8 cellular contexts compared by ENCODE assay signal in the genomic region with DNA sequence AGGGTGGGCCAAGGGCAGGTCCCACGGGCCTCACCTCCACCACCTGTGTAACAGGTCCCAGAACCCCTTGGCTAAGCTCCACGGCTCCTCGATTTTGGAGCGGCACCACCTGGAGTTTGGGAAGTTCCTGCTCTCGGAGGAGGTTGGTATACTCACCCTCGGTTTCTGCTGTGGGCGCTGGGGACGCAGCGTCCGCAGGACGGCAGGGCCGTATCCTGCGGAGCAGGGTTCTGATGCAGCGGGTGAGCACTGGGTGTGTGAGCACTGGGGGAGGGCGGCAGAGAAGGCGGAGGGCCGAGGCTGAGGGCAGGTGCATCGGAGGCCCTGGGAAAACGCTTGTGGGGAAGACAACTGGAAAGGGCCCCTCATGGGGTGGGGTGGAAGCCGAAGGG. TPM values are rescaled to one million over a fixed set of nuclear protein-coding genes. Genes with fewer than 3 reads are reported as not detected.
DNase-seq lines count a peak whose midpoint lies in the region; ATAC-seq and TF ChIP-seq lines count a peak whose summit lies in the region.

No MANE protein-coding gene starts in this region.

- ATAC-seq in GM21825 (IDR thresholded peaks at IDR 0.05; ENCODE audit: unreplicated experiment) (no peak), GM19035 (IDR thresholded peaks at IDR 0.05; ENCODE audit: unreplicated experiment) (no peak)

- H3K27me3 ChIP-seq in CD4-positive, alpha-beta memory T cell (ENCODE audit: insufficient read depth, low read length) = no peaks in the 10 kb centered on the region
- H3K27me3 ChIP-seq in ovary = no peaks in the 10 kb centered on the region

- DNase-seq in CD4-positive, alpha-beta memory T cell = no peak
- DNase-seq in epithelial cell of proximal tubule (ENCODE audit: low read depth) (no peak), ovary (peak in 3 of 5 donors; percentile 19 to 32 (median 26)), SHP77 (lab: John Stamatoyannopoulos, UW) (no peak), NCI-H2029 (lab: John Stamatoyannopoulos, UW) (no peak)

- POLR2A ChIA-PET in CD4-positive, alpha-beta memory T cell (lab: Charles Lee; ENCODE audit: partially characterized antibody) = interaction anchor here (0.6 to 4.2 kb wide), 3 partner anchors 11 to 326 kb away, joined by 3 to 57 read pairs (median 3); partner anchors contain the start of genes ATP5ME and MYL5

- TF ChIP-seq EP300 in ovary (IDR thresholded peaks at IDR 0.05) = no peak

- peak overlapping the region; percentile 75 to 88 (median 81) for H3K4me3 Mint-ChIP-seq in CD4-positive, alpha-beta memory T cell

- CTCF ChIA-PET in CD4-positive, alpha-beta memory T cell (lab: Charles Lee; ENCODE audit: partially characterized antibody) = interaction anchor here (3.2 kb wide), 1 partner anchor 10 kb away, joined by 19 read pairs; the partner anchor contains the start of genes ATP5ME and MYL5

- TF ChIP-seq CTCF in epithelial cell of proximal tubule (conservative IDR thresholded peaks at IDR 0.05; ENCODE audit: low read depth, low read length) (no peak), ovary (IDR thresholded peaks at IDR 0.05) (no peak)

- intact Hi-C loops in CD4-positive, alpha-beta memory T cell (cut with micrococcal nuclease) = no loop called here
- intact Hi-C loops in ovary (cut with DNase I) = no loop called here

- TF ChIP-seq POLR2A in ovary (IDR thresholded peaks at IDR 0.05) = no peak

- H3K9me3 Mint-ChIP-seq in CD4-positive, alpha-beta memory T cell = peaks cover 0 to 2% (median 0%) of the 10 kb centered on the region in 8 donors

- peaks cover 0 to 4% of the 10 kb centered on the region in 2 donors for H3K36me3 Mint-ChIP-seq in CD4-positive, alpha-beta memory T cell

- no peaks in the 10 kb centered on the region for H3K36me3 ChIP-seq in CD4-positive, alpha-beta memory T cell (ENCODE audit: insufficient read depth, low read length)
- H3K36me3 ChIP-seq in KOPT-K1 (ENCODE audit: insufficient read depth, low read length) = peaks cover 34% of the 10 kb centered on the region; the same call in 1 of the 2 replicates
- no peaks in the 10 kb centered on the region for H3K36me3 ChIP-seq in ovary

- peak overlapping the region; percentile 36 to 91 (median 77) for H3K27ac Mint-ChIP-seq in CD4-positive, alpha-beta memory T cell

- WGBS in ovary, 3 donors = 31 to 38% (median 38%) methylated on average over 20 of the region's 20 CpGs

- H3K4me1 ChIP-seq in CD4-positive, alpha-beta memory T cell (ENCODE audit: insufficient read depth, low read length) = peaks cover 17% of the 10 kb centered on the region
- H3K4me1 ChIP-seq in ovary (ENCODE audit: insufficient read depth) = peaks cover 7% of the 10 kb centered on the region

- H3K4me1 Mint-ChIP-seq in CD4-positive, alpha-beta memory T cell = peaks cover 6 to 22% (median 10%) of the 10 kb centered on the region in 4 donors

- H3K4me3 ChIP-seq in CD4-positive, alpha-beta memory T cell (ENCODE audit: low read length in 2 of 2) = peak overlapping the region in 1 of 2 donors; percentile 61
- H3K4me3 ChIP-seq in epithelial cell of proximal tubule (ENCODE audit: low read depth, low read length) (peak overlapping the region; percentile 67), ovary (peak overlapping the region; percentile 41)

- no peaks in the 10 kb centered on the region for H3K27me3 Mint-ChIP-seq in CD4-positive, alpha-beta memory T cell

- no peaks in the 10 kb centered on the region for H3K9me3 ChIP-seq in CD4-positive, alpha-beta memory T cell (ENCODE audit: control insufficient read depth in 1 of 2, low read length in 2 of 2)
- H3K9me3 ChIP-seq in KOPT-K1 (ENCODE audit: insufficient read depth, low read length, poor library complexity, severe bottlenecking) (no peaks in the 10 kb centered on the region), ovary (no peaks in the 10 kb centered on the region)

- peak overlapping the region; percentile 77 for H3K27ac ChIP-seq in CD4-positive, alpha-beta memory T cell (ENCODE audit: low read depth, low read length)
- H3K27ac ChIP-seq in KOPT-K1 (ENCODE audit: low read depth, low read length, poor library complexity, severe bottlenecking) (peak overlapping the region; percentile 89), ovary (peak overlapping the region in 1 of 2 donors; percentile 2)

RNA-seq across cellular contexts. Expression of gene ATP5ME, which starts 11.0 kb away (rescaled TPM):
- 100 to 1,000 TPM; 137 to 152 TPM for total RNA-seq in CD4-positive, alpha-beta memory T cell
- 100 to 1,000 TPM; 419 to 542 TPM for polyA plus RNA-seq in CD4-positive, alpha-beta memory T cell
- total RNA-seq in epithelial cell of proximal tubule = 138 and 192 TPM in 2 replicates
- 100 to 1,000 TPM; 180 to 267 (median 189) TPM for total RNA-seq in ovary
- 100 to 1,000 TPM; 207 to 359 TPM for polyA plus RNA-seq in ovary

RNA-seq across cellular contexts. Expression of gene MYL5, which starts 11.3 kb away (rescaled TPM):
- total RNA-seq in CD4-positive, alpha-beta memory T cell = 10 to 100 TPM; 12.1 to 15.4 TPM
- polyA plus RNA-seq in CD4-positive, alpha-beta memory T cell = 1 to 10 TPM; 2.1 to 3.2 TPM
- total RNA-seq in epithelial cell of proximal tubule (4.0 and 6.3 TPM in 2 replicates), ovary (10 to 100 TPM in 4 of 7 donors, 1 to 10 TPM in 3; 4.0 to 18.3 (median 10.0) TPM)
- polyA plus RNA-seq in ovary = 1 to 10 TPM; 6.4 to 6.5 TPM

RNA-seq across cellular contexts. Expression of gene SLC49A3, which starts 25.9 kb away (rescaled TPM):
- 1 to 10 TPM; 1.0 to 1.7 TPM for total RNA-seq in CD4-positive, alpha-beta memory T cell
- not detected for polyA plus RNA-seq in CD4-positive, alpha-beta memory T cell
- total RNA-seq in epithelial cell of proximal tubule (2.9 and 4.1 TPM in 2 replicates), ovary (1 to 10 TPM; 1.1 to 5.2 (median 2.5) TPM)
- 1 to 10 TPM in 1 of 2 donors, under 1 TPM in 1; 0.43 to 1.8 TPM for polyA plus RNA-seq in ovary

RNA-seq across cellular contexts. Expression of gene PDE6B, which starts 37.7 kb away (rescaled TPM):
- total RNA-seq in CD4-positive, alpha-beta memory T cell = 10 to 100 TPM; 15.4 to 17.6 TPM
- 10 to 100 TPM; 15.3 to 16.0 TPM for polyA plus RNA-seq in CD4-positive, alpha-beta memory T cell
- total RNA-seq in epithelial cell of proximal tubule (4.1 and 5.7 TPM in 2 replicates), ovary (1 to 10 TPM; 1.4 to 7.5 (median 5.3) TPM)
- polyA plus RNA-seq in ovary = 1 to 10 TPM; 2.2 to 2.3 TPM

RNA-seq across cellular contexts. Expression of gene PCGF3, which starts 42.6 kb away (rescaled TPM):
- total RNA-seq in CD4-positive, alpha-beta memory T cell = 10 to 100 TPM; 66.1 to 73.8 TPM
- 1 to 10 TPM; 2.9 to 5.0 TPM for polyA plus RNA-seq in CD4-positive, alpha-beta memory T cell
- 34.6 and 35.2 TPM in 2 replicates for total RNA-seq in epithelial cell of proximal tubule
- total RNA-seq in ovary = 10 to 100 TPM; 33.2 to 51.2 (median 45.3) TPM
- 10 to 100 TPM; 21.7 to 45.4 TPM for polyA plus RNA-seq in ovary

Comparison
In these comparisons a context has a peak if more than half of its experiments do, and no peak if none do; other contexts are left out.
1. DNase-seq: peak in ovary (3 of 5); none in CD4-positive, alpha-beta memory T cell (0 of 5), epithelial cell of proximal tubule (single experiment), SHP77 (0 of 2) and NCI-H2029 (single experiment).